27 cellular contexts compared by ENCODE assay signal in the genomic region with DNA sequence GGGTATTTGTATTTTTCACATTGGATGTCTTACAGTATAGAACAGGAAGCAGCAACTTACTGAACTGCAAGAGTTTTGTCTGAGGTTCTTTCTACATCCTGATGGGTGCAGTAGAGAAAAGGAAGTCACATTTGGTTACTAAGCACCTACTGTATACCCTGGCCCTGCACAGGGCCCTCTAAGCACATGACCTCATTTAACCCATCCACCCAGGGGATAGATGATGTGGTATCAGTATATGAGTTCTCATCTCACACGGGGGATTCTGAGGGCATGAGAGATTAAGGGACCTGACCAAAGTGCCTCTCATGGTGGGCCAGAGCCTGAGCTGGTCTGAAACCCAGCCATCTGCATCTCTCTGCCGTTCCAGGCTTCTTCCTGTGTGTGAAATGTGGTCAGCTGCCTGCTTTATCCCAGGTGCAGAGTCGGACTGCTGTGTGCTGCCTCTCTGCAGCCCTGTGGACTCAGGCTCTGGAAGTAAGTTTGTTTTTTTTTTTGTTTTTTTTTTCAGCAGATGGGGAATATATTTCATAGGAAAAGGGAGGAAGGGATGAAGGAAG. TPM values are rescaled to one million over a fixed set of nuclear protein-coding genes. Genes with fewer than 3 reads are reported as not detected.
"Had no signal": no experiment of that assay in that cellular context is flagged by ENCODE, and none has a peak within 500 bp of the region (broad histone marks: within the 10 kb centered on the region; RNA-seq: fewer than 3 reads in every experiment).

No MANE protein-coding gene starts in this region.

- H3K4me1 ChIP-seq: breast epithelium, colonic mucosa had no signal

- H3K36me3 ChIP-seq: breast epithelium, colonic mucosa had no signal

- H3K9me3 Mint-ChIP-seq: activated naive CD4-positive, alpha-beta T cell treated with anti-CD3 and anti-CD28 coated beads, Interleukin-2, amount 50 U/mL, for 24 hours; activated T-helper 17 cell treated with anti-CD3 and anti-CD28 coated beads, Interleukin-2, amount 50 U/mL, for 72 hours; T-cell had no signal

- H3K4me3 Mint-ChIP-seq: activated naive CD4-positive, alpha-beta T cell treated with anti-CD3 and anti-CD28 coated beads, Interleukin-2, amount 50 U/mL, for 24 hours; activated T-helper 17 cell treated with anti-CD3 and anti-CD28 coated beads, Interleukin-2, amount 50 U/mL, for 72 hours; T-cell had no signal

- H3K4me3 ChIP-seq: breast epithelium, colonic mucosa, SK-N-MC had no signal

- ATAC-seq: activated CD4-positive, CD25-positive, alpha-beta regulatory T cell treated with anti-CD3 and anti-CD28 coated beads, Interleukin-2, amount 50 U/mL, for 24 hours; activated T-helper 17 cell treated with anti-CD3 and anti-CD28 coated beads, Interleukin-2, amount 50 U/mL, for 72 hours; Panc1; Right ventricle myocardium inferior; T-cell had no signal

- H3K27ac ChIP-seq: breast epithelium, colonic mucosa, KMS-11, SK-N-MC, VCaP had no signal

- H3K36me3 Mint-ChIP-seq: activated naive CD4-positive, alpha-beta T cell treated with anti-CD3 and anti-CD28 coated beads, Interleukin-2, amount 50 U/mL, for 24 hours; T-cell had no signal

- H3K4me1 Mint-ChIP-seq: activated naive CD4-positive, alpha-beta T cell treated with anti-CD3 and anti-CD28 coated beads, Interleukin-2, amount 50 U/mL, for 24 hours; activated T-helper 17 cell treated with anti-CD3 and anti-CD28 coated beads, Interleukin-2, amount 50 U/mL, for 72 hours; T-cell had no signal

- H3K27ac Mint-ChIP-seq: activated naive CD4-positive, alpha-beta T cell treated with anti-CD3 and anti-CD28 coated beads, Interleukin-2, amount 50 U/mL, for 24 hours; activated T-helper 17 cell treated with anti-CD3 and anti-CD28 coated beads, Interleukin-2, amount 50 U/mL, for 72 hours; T-cell had no signal

- DNase-seq: activated CD4-positive, alpha-beta T cell treated with anti-CD3 and anti-CD28 coated beads for 48 hours; activated CD4-positive, alpha-beta T cell treated with anti-CD3 and anti-CD28 coated beads, Interleukin-2, amount 50 U/mL, for 48 hours; activated gamma-delta T cell treated with Interleukin-2 at 50 U/mL for 16 hours; activated T-cell treated with anti-CD3 and anti-CD28 coated beads for 4 hours; activated T-cell treated with anti-CD3 and anti-CD28 coated beads, Interleukin-2, amount 50 U/mL, for 48 hours; aorta; caudate nucleus; colonic mucosa; NCI-H1105; NCI-H1436; NCI-H1694 treated with DMSO at 0.1 percent for 48 hours; NCI-H446; NCI-H524; NCI-H774; OCI-M1; RPMI8226; T-cell had no signal

- H3K27me3 ChIP-seq: breast epithelium, colonic mucosa had no signal

- H3K9me3 ChIP-seq: breast epithelium, colonic mucosa had no signal

RNA-seq across cellular contexts. Expression of gene SLC6A11, which starts 17.9 kb away (rescaled TPM):
- total RNA-seq: activated CD8-positive, alpha-beta memory T cell treated with anti-CD3 and anti-CD28 coated beads for 36 hours; activated T-helper 17 cell treated with anti-CD3 and anti-CD28 coated beads, Interleukin-2, amount 50 U/mL, for 72 hours; aorta; colonic mucosa; Right ventricle myocardium inferior; T-cell had no signal
- polyA plus RNA-seq: aorta had no signal
